ENCODE assay signal across 1 cellular context in the genomic region with DNA sequence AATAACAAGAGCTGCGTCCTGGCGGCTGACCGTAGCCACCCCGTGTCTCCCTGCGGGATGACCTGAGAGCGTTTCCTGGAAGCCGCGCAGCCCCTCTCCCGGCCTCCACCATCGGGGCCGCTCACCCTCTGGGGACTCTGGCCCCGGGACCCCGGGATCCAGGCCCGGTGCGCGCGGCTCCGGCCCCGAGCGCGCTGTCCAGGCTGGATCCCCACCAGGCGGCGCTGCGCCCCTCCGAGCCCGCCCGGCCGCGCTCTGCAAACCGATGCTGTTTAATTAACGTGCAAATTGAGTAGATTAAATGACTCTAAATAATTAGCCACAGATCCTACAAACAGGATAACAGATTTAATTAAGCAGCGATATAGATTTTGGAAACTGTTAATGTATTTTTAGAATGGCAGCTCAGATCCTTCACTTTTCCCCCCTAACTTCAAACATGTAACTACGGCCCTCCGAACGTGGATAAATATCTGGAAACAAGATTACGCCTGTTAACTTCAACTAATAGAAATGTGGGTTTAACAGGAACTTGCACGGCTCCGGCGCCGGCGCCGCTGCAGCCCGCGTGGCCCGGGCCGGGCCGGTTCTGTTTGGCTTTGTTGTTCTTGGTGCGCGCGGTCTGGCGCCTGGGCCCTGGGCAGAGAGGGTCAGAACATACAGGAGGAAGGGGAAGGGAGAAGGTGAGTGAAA.
A peak's percentile ranks its signal among the peaks of the same experiment; 100 is the strongest.
TF ChIP-seq lines count a peak whose summit lies in the region.

No MANE protein-coding gene starts in this region.

TF ChIP-seq in H1, 55 proteins besides CTCF, POLR2A, EP300 and RAD21:
- TF ChIP-seq KDM1A (IDR thresholded peaks at IDR 0.05; ENCODE audit: borderline replicate concordance, low read length) (no peak), CHD2 (IDR thresholded peaks at IDR 0.05; ENCODE audit: low read length) (no peak), SIRT6 (IDR thresholded peaks at IDR 0.05; ENCODE audit: low read length) (no peak), TAF7 (optimal IDR thresholded peaks at IDR 0.05; ENCODE audit: borderline replicate concordance, low read depth, low read length) (no peak), YY1 (IDR thresholded peaks at IDR 0.05; ENCODE audit: low read depth, low read length) (no peak), SUZ12 (IDR thresholded peaks at IDR 0.05; ENCODE audit: low read length) (no peak; the same call in 1 of the 2 replicates), RXRA (IDR thresholded peaks at IDR 0.05; ENCODE audit: insufficient read depth, low read depth, low read length) (no peak), MAX (IDR thresholded peaks at IDR 0.05) (no peak), RBBP5 (IDR thresholded peaks at IDR 0.05; ENCODE audit: borderline replicate concordance, low read depth, low read length) (no peak), FOSL1 (IDR thresholded peaks at IDR 0.05; ENCODE audit: insufficient read depth, low read depth, low read length) (no peak), BRCA1 (IDR thresholded peaks at IDR 0.05; ENCODE audit: low read depth, low read length) (no peak), EGR1 (IDR thresholded peaks at IDR 0.05; ENCODE audit: borderline replicate concordance, low read depth, low read length) (0 out of 2 replicates have a peak, but pooled peaks have one; percentile 9), NANOG (IDR thresholded peaks at IDR 0.05; ENCODE audit: insufficient read depth, low read depth, low read length, poor library complexity, severe bottlenecking) (no peak), POLR2AphosphoS5 (IDR thresholded peaks at IDR 0.05; ENCODE audit: low read depth, low read length) (no peak), CEBPB (IDR thresholded peaks at IDR 0.05; ENCODE audit: low read depth, low read length) (no peak), CBX8 (IDR thresholded peaks at IDR 0.05; ENCODE audit: borderline replicate concordance, low read depth, low read length) (peak; percentile 32; the same call in 1 of the 2 replicates), TEAD4 (IDR thresholded peaks at IDR 0.05; ENCODE audit: low read depth, low read length) (no peak), SAP30 (IDR thresholded peaks at IDR 0.05; ENCODE audit: insufficient read depth, insufficient replicate concordance, low read length) (no peak), SIN3A (conservative IDR thresholded peaks at IDR 0.05 in 1 of 2, IDR thresholded peaks at IDR 0.05 in 1 of 2; ENCODE audit: low read depth in 1 of 2, low read length in 2 of 2) (0 out of 4 replicates have a peak, but pooled peaks of 1 of the 2 experiments have one; percentile 28), TBP (IDR thresholded peaks at IDR 0.05; ENCODE audit: low read depth, low read length) (no peak), RNF2 (IDR thresholded peaks at IDR 0.05; ENCODE audit: borderline replicate concordance, low read depth, low read length, missing control alignments, poor library complexity, severe bottlenecking) (peak; percentile 82), CHD1 (IDR thresholded peaks at IDR 0.05; ENCODE audit: low read depth, low read length) (no peak), GTF2F1 (IDR thresholded peaks at IDR 0.05; ENCODE audit: borderline replicate concordance, low read depth, low read length) (no peak), KDM4A (IDR thresholded peaks at IDR 0.05; ENCODE audit: low read depth, low read length, severe bottlenecking) (no peak)
- TF ChIP-seq, protein P1, sequence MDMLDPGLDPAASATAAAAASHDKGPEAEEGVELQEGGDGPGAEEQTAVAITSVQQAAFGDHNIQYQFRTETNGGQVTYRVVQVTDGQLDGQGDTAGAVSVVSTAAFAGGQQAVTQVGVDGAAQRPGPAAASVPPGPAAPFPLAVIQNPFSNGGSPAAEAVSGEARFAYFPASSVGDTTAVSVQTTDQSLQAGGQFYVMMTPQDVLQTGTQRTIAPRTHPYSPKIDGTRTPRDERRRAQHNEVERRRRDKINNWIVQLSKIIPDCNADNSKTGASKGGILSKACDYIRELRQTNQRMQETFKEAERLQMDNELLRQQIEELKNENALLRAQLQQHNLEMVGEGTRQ (IDR thresholded peaks at IDR 0.05; ENCODE audit: low read length): no peak
- TF ChIP-seq, protein P2, sequence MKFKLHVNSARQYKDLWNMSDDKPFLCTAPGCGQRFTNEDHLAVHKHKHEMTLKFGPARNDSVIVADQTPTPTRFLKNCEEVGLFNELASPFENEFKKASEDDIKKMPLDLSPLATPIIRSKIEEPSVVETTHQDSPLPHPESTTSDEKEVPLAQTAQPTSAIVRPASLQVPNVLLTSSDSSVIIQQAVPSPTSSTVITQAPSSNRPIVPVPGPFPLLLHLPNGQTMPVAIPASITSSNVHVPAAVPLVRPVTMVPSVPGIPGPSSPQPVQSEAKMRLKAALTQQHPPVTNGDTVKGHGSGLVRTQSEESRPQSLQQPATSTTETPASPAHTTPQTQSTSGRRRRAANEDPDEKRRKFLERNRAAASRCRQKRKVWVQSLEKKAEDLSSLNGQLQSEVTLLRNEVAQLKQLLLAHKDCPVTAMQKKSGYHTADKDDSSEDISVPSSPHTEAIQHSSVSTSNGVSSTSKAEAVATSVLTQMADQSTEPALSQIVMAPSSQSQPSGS (IDR thresholded peaks at IDR 0.05; ENCODE audit: low read length): no peak
- TF ChIP-seq, protein P3, sequence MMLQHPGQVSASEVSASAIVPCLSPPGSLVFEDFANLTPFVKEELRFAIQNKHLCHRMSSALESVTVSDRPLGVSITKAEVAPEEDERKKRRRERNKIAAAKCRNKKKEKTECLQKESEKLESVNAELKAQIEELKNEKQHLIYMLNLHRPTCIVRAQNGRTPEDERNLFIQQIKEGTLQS (IDR thresholded peaks at IDR 0.05; ENCODE audit: insufficient read depth, low read depth, low read length): no peak
TF ChIP-seq in H1: peak in this region for 4.
